ENCODE assay signal across 17 cellular contexts in the genomic region with DNA sequence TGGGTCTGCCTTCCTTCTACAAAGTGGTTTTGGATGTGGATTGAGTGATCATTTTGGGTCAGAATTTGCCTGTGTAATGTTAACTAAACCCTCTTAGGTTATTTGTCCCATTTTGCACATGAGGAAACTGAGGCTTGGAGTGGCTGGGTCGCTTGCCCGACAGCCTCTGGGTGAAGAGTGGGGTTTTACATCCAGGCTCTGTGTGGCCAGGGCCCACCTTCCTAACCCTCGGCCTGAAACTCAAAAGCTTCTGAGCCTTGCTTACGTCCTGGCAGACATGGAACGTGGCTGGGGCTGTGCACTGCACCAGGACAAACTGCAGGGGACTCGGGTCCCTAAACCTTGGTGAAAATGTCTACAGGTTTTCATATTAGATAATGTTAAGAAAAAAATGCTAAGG.
A peak's percentile ranks its signal among the peaks of the same experiment; 100 is the strongest.
DNase-seq lines count a peak whose midpoint lies in the region; ATAC-seq lines count a peak whose summit lies in the region.
"Had no signal": no experiment of that assay in that cellular context is flagged by ENCODE, and none has a peak within 500 bp of the region (broad histone marks: within the 10 kb centered on the region; RNA-seq: fewer than 3 reads in every experiment).

No MANE protein-coding gene starts in this region.

- no peaks in the 10 kb centered on the region for H3K9me3 Mint-ChIP-seq in activated CD8-positive, alpha-beta memory T cell treated with anti-CD3 and anti-CD28 coated beads, Interleukin-2, amount 10 ng/mL, durations not matched to agents 7 days and 5 days (ENCODE audit: low read depth)
- H3K9me3 Mint-ChIP-seq: CD4-positive, alpha-beta T cell had no signal

- H3K4me1 Mint-ChIP-seq in activated CD8-positive, alpha-beta memory T cell treated with anti-CD3 and anti-CD28 coated beads, Interleukin-2, amount 10 ng/mL, durations not matched to agents 7 days and 5 days: no peaks in the 10 kb centered on the region
- H3K4me1 Mint-ChIP-seq: B cell; CD14-positive monocyte; CD8-positive, alpha-beta memory T cell had no signal

- no peaks in the 10 kb centered on the region for H3K36me3 Mint-ChIP-seq in activated CD8-positive, alpha-beta memory T cell treated with anti-CD3 and anti-CD28 coated beads, Interleukin-2, amount 10 ng/mL, durations not matched to agents 7 days and 5 days
- H3K36me3 Mint-ChIP-seq: CD14-positive monocyte; CD8-positive, alpha-beta memory T cell had no signal

- ATAC-seq in activated CD8-positive, alpha-beta memory T cell treated with anti-CD3 and anti-CD28 coated beads, Interleukin-2, amount 10 ng/mL, durations not matched to agents 7 days and 5 days: no peak
- ATAC-seq in GM19035 (IDR thresholded peaks at IDR 0.05; ENCODE audit: unreplicated experiment): no peak
- ATAC-seq: GM12878 had no signal

- no peaks in the 10 kb centered on the region for H3K27me3 Mint-ChIP-seq in activated CD8-positive, alpha-beta memory T cell treated with anti-CD3 and anti-CD28 coated beads, Interleukin-2, amount 10 ng/mL, durations not matched to agents 7 days and 5 days
- H3K27me3 Mint-ChIP-seq: B cell had no signal

- H3K27ac Mint-ChIP-seq in activated CD8-positive, alpha-beta memory T cell treated with anti-CD3 and anti-CD28 coated beads, Interleukin-2, amount 10 ng/mL, durations not matched to agents 7 days and 5 days: no peak overlapping the region
- H3K27ac Mint-ChIP-seq: B cell; CD14-positive monocyte; CD4-positive, alpha-beta T cell; CD8-positive, alpha-beta memory T cell; HFFc6 had no signal

- peak; percentile 4 for DNase-seq in activated CD8-positive, alpha-beta memory T cell treated with anti-CD3 and anti-CD28 coated beads, Interleukin-2, amount 10 ng/mL, durations not matched to agents 7 days and 5 days
- DNase-seq in activated CD8-positive, alpha-beta memory T cell treated with anti-CD3 and anti-CD28 coated beads, Interleukin-2, amount 50 U/mL, for 48 hours: no peak
- DNase-seq in mesenteric fat pad (ENCODE audit: low spot score): peak; percentile 79
- peak; percentile 35 for DNase-seq in ureter (ENCODE audit: low spot score)
- DNase-seq in C1 segment of cervical spinal cord (lab: John Stamatoyannopoulos, UW): no peak
- DNase-seq: CD4-positive, alpha-beta T cell; CD8-positive, alpha-beta memory T cell; DMS 273 treated with DMSO at 0.1 percent for 48 hours; DMS79; EL; GDM1; GOT3; HFFc6 had no signal

- no peak overlapping the region for H3K4me3 Mint-ChIP-seq in activated CD8-positive, alpha-beta memory T cell treated with anti-CD3 and anti-CD28 coated beads, Interleukin-2, amount 10 ng/mL, durations not matched to agents 7 days and 5 days
- H3K4me3 Mint-ChIP-seq: B cell; CD14-positive monocyte; CD4-positive, alpha-beta T cell; CD8-positive, alpha-beta memory T cell; HFFc6 had no signal

- CTCF ChIA-PET in activated CD8-positive, alpha-beta memory T cell treated with anti-CD3 and anti-CD28 coated beads, Interleukin-2, amount 10 ng/mL, durations not matched to agents 7 days and 5 days (lab: Charles Lee): no interaction called here

Comparison
In these comparisons a context has a peak if more than half of its experiments do, and no peak if none do; other contexts are left out.
1. DNase-seq: peak in activated CD8-positive, alpha-beta memory T cell treated with anti-CD3 and anti-CD28 coated beads, Interleukin-2, amount 10 ng/mL, durations not matched to agents 7 days and 5 days (single experiment), mesenteric fat pad (single experiment) and ureter (single experiment); none in activated CD8-positive, alpha-beta memory T cell treated with anti-CD3 and anti-CD28 coated beads, Interleukin-2, amount 50 U/mL, for 48 hours (single experiment) and C1 segment of cervical spinal cord (0 of 14).